12 cellular contexts compared by ENCODE assay signal in genomic region chr21:28635541-28635940, GRCh38.
"Had no signal": no experiment of that assay in that cellular context is flagged by ENCODE, and none has a peak within 500 bp of the region (broad histone marks: within the 10 kb centered on the region; RNA-seq: fewer than 3 reads in every experiment).

No MANE protein-coding gene starts in this region.

- H3K4me3 Mint-ChIP-seq: immature natural killer cell; stimulated activated naive CD8-positive, alpha-beta T cell treated with anti-CD3 and anti-CD28 coated beads, Interleukin-15, Interleukin-2, amounts not matched to agents 100 ng/mL and 50 ng/mL, for 24 hours had no signal

- H3K27ac ChIP-seq: testis, uterus had no signal

- DNase-seq: activated naive CD4-positive, alpha-beta T cell treated with anti-CD3 and anti-CD28 coated beads, Interleukin-2, amount 50 U/mL, for 16 hours; brain microvascular endothelial cell; immature natural killer cell; mesenchymal stem cell; nucleus accumbens; sigmoid colon; stimulated activated CD4-positive, alpha-beta T cell treated with anti-CD3 and anti-CD28 coated beads, Interleukin-4, amount 100 ng/mL, for 1 hour; testis; uterus had no signal

- H3K36me3 ChIP-seq: brain microvascular endothelial cell, sigmoid colon, uterus had no signal

- H3K9me3 Mint-ChIP-seq: immature natural killer cell had no signal

- H3K27me3 Mint-ChIP-seq: natural killer cell treated with Interleukin-12 subunit alpha and Interleukin-12 subunit beta and Interleukin-15 and Interleukin-18, amount 100 ng/mL, for 72 hours; progenitor cell of endocrine pancreas; stimulated activated naive CD8-positive, alpha-beta T cell treated with anti-CD3 and anti-CD28 coated beads, Interleukin-15, Interleukin-2, amounts not matched to agents 100 ng/mL and 50 ng/mL, for 24 hours had no signal

- H3K4me3 ChIP-seq: sigmoid colon, testis, uterus had no signal

- H3K9me3 ChIP-seq: sigmoid colon, testis, uterus had no signal

- H3K27me3 ChIP-seq: brain microvascular endothelial cell, sigmoid colon, testis, uterus had no signal

- H3K27ac Mint-ChIP-seq: immature natural killer cell; progenitor cell of endocrine pancreas; stimulated activated naive CD8-positive, alpha-beta T cell treated with anti-CD3 and anti-CD28 coated beads, Interleukin-15, Interleukin-2, amounts not matched to agents 100 ng/mL and 50 ng/mL, for 24 hours had no signal

- H3K4me1 ChIP-seq: testis, uterus had no signal
